9 cellular contexts compared by ENCODE assay signal in the genomic region with DNA sequence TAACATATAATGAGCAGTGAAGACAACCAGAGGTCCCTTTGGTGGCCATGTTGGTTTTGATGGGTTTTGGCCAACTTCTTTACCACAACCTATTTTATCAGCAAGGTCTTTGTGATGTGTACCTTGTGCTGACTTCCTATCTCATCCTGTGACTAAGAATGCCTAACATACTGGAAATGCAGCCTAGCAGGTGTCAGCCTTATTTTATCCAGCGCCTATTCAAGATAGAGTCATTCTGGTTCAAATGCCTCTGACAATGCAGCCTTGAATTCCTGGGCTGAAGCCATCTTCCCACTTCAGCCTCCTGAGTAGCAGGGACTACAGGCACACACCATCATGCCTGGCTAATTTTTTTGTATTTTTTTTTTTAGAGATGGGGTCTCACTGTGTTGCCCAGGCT. TPM values are rescaled to one million over a fixed set of nuclear protein-coding genes. Genes with fewer than 3 reads are reported as not detected.
"Had no signal": no experiment of that assay in that cellular context is flagged by ENCODE, and none has a peak within 500 bp of the region (broad histone marks: within the 10 kb centered on the region; RNA-seq: fewer than 3 reads in every experiment).

No MANE protein-coding gene starts in this region.

- H3K4me3 ChIP-seq: GM23338 had no signal

- ATAC-seq: GM23338, HepG2 had no signal

- H2AFZ ChIP-seq: GM23338 had no signal

- H3K4me2 ChIP-seq: GM23338 had no signal

- DNase-seq: H9, HCEC 1CT had no signal

- FAIRE-seq: H1, H54, HepG2 had no signal

- H3K27ac ChIP-seq: HL-60 had no signal

RNA-seq across cellular contexts. Expression of a gene that starts 24.3 kb away (rescaled TPM):
- total RNA-seq: GM23338, H1, H9, HT1080 had no signal
- polyA plus RNA-seq: GM23338, H1, IgD-negative memory B cell had no signal
